8 cellular contexts compared by ENCODE assay signal in the genomic region with DNA sequence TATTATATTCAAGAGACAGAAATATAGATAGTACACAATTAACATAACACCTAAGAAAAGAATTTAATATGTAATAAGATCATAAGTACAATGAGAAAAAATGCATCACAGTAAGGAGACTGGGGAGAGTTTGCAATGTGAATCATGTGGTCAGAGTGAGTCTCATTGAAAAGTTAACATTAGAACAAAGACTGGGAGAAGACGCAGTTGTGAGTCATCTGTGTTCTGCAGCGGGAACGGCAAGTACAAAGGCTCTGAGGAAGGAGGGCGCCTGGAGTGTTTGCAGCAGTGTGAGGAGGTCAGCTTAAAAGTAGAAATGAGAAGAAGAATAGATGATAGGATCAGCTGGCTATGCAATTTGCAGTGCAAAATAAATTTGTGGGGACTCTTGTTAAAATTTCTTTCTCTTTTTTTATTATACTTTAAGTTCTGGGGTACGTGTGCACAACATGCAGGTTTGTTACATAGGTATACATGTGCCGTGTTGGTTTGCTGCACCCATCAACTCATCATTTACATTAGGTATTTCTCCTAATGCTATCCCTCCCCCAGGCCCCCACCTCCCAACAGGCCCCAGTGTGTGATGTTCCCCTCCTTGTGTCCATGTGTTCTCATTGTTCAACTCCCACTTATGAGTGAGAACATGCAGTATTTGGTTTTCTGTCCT. TPM values are rescaled to one million over a fixed set of nuclear protein-coding genes. Genes with fewer than 3 reads are reported as not detected.
DNase-seq lines count a peak whose midpoint lies in the region; ATAC-seq lines count a peak whose summit lies in the region.
"Not testable (repeated sequence)": the region's sequence is repeated elsewhere in the genome, so short reads cannot be mapped to it uniquely, and the experiment has no call there.

No MANE protein-coding gene starts in this region.

- POLR2A ChIA-PET in naive thymus-derived CD4-positive, alpha-beta T cell (lab: Charles Lee), result interaction anchor here (0.5 kb wide), 1 partner anchor 520 kb away, joined by 3 read pairs; no protein-coding TSS in a partner anchor

- CTCF ChIA-PET in activated naive CD4-positive, alpha-beta T cell treated with anti-CD3 and anti-CD28 coated beads for 36 hours (lab: Charles Lee); naive thymus-derived CD4-positive, alpha-beta T cell (lab: Charles Lee): not testable (repeated sequence)

- peaks cover 15% of the 10 kb centered on the region for H3K4me1 Mint-ChIP-seq in T-helper 17 cell
- peaks cover 20% of the 10 kb centered on the region for H3K4me1 Mint-ChIP-seq in activated naive CD4-positive, alpha-beta T cell treated with anti-CD3 and anti-CD28 coated beads for 36 hours (ENCODE audit: low read depth)
- peaks cover 13 to 32% (median 24%) of the 10 kb centered on the region in 7 donors for H3K4me1 Mint-ChIP-seq in naive thymus-derived CD4-positive, alpha-beta T cell

- not testable (repeated sequence) for H3K4me3 Mint-ChIP-seq in T-helper 17 cell; activated naive CD4-positive, alpha-beta T cell treated with anti-CD3 and anti-CD28 coated beads for 36 hours
- H3K4me3 Mint-ChIP-seq in naive thymus-derived CD4-positive, alpha-beta T cell, result peak overlapping the region in 2 of 10 donors; percentile 21 to 40

- not testable (repeated sequence) for H3K36me3 Mint-ChIP-seq in T-helper 17 cell (ENCODE audit: low read depth); activated naive CD4-positive, alpha-beta T cell treated with anti-CD3 and anti-CD28 coated beads for 36 hours (ENCODE audit: low read depth)
- peaks cover 0 to 17% (median 0%) of the 10 kb centered on the region in 5 donors for H3K36me3 Mint-ChIP-seq in naive thymus-derived CD4-positive, alpha-beta T cell

- H3K27me3 Mint-ChIP-seq in T-helper 17 cell; activated naive CD4-positive, alpha-beta T cell treated with anti-CD3 and anti-CD28 coated beads for 36 hours (ENCODE audit: low read depth); naive thymus-derived CD4-positive, alpha-beta T cell: not testable (repeated sequence)

- H3K27me3 ChIP-seq in naive thymus-derived CD4-positive, alpha-beta T cell (ENCODE audit: control insufficient read depth in 2 of 2, insufficient read depth in 2 of 2, low read length in 2 of 2), result not testable (repeated sequence)

- intact Hi-C loops in activated naive CD4-positive, alpha-beta T cell treated with anti-CD3 and anti-CD28 coated beads for 36 hours (cut with micrococcal nuclease), result loop anchor here (1.0 kb wide), 4 partner anchors 8 to 44 kb away; a partner anchor contains a TSS
- intact Hi-C loops in naive thymus-derived CD4-positive, alpha-beta T cell (cut with micrococcal nuclease), result loop anchor here in 1 of 2 donors (2.0 kb wide), 1 partner anchor 14 kb away; no protein-coding TSS in a partner anchor

- not testable (repeated sequence) for H3K4me3 ChIP-seq in naive thymus-derived CD4-positive, alpha-beta T cell (ENCODE audit: low read length)

- not testable (repeated sequence) for H3K36me3 ChIP-seq in naive thymus-derived CD4-positive, alpha-beta T cell (ENCODE audit: control insufficient read depth in 2 of 3, insufficient read depth in 3 of 3, low read length in 3 of 3)

- H3K9me3 Mint-ChIP-seq in activated naive CD4-positive, alpha-beta T cell treated with anti-CD3 and anti-CD28 coated beads for 36 hours; naive thymus-derived CD4-positive, alpha-beta T cell: not testable (repeated sequence)

- H3K9me3 ChIP-seq in T-helper 17 cell (ENCODE audit: control insufficient read depth, low read length, poor library complexity, severe bottlenecking); naive thymus-derived CD4-positive, alpha-beta T cell (ENCODE audit: control insufficient read depth in 2 of 3, low read length in 3 of 3): not testable (repeated sequence)

- DNase-seq in DMS53 (lab: John Stamatoyannopoulos, UW) (peak; percentile 76), HS-5 (ENCODE audit: low read depth) (peak; percentile 77), T-helper 17 cell (peak in 1 of 3 donors; percentile 25), fibroblast of peridontal ligament (ENCODE audit: extremely low read depth) (peak; percentile 85)
- DNase-seq in activated naive CD4-positive, alpha-beta T cell treated with anti-CD3 and anti-CD28 coated beads for 36 hours, result peak; percentile 71
- DNase-seq in naive thymus-derived CD4-positive, alpha-beta T cell, result peak in 3 of 9 donors; percentile 18 to 49 (median 31)
- DNase-seq in stimulated activated CD8-positive, alpha-beta memory T cell treated with anti-CD3 and anti-CD28 coated beads, Interleukin-4, amount 100 ng/mL, for 24 hours (ENCODE audit: low read depth), result peak; percentile 13

- H3K4me1 ChIP-seq in naive thymus-derived CD4-positive, alpha-beta T cell (ENCODE audit: control insufficient read depth in 2 of 2, insufficient read depth in 2 of 2, low read length in 2 of 2), result peaks cover 4 to 10% of the 10 kb centered on the region in 2 donors

- H3K27ac Mint-ChIP-seq in T-helper 17 cell; activated naive CD4-positive, alpha-beta T cell treated with anti-CD3 and anti-CD28 coated beads for 36 hours: not testable (repeated sequence)
- H3K27ac Mint-ChIP-seq in naive thymus-derived CD4-positive, alpha-beta T cell, result peak overlapping the region in 4 of 9 donors; percentile 5 to 36 (median 27)

- ATAC-seq in GM21723 (IDR thresholded peaks at IDR 0.05; ENCODE audit: unreplicated experiment) (peak; percentile 47), T-helper 17 cell (peak; percentile 89)
- ATAC-seq in naive thymus-derived CD4-positive, alpha-beta T cell, result peak; percentile 82

- not testable (repeated sequence) for H3K27ac ChIP-seq in naive thymus-derived CD4-positive, alpha-beta T cell (ENCODE audit: low read depth, low read length)

RNA-seq across cellular contexts. Expression of a gene that starts 44.4 kb away (rescaled TPM):
- total RNA-seq in T-helper 17 cell, result 100 to 1,000 TPM; 387 to 736 TPM
- total RNA-seq in activated naive CD4-positive, alpha-beta T cell treated with anti-CD3 and anti-CD28 coated beads for 36 hours, result 1 to 10 TPM; 4.4 to 6.0 TPM
- total RNA-seq in naive thymus-derived CD4-positive, alpha-beta T cell, result 100 to 1,000 TPM in 2 of 5 experiments, 10 to 100 TPM in 1, 1 to 10 TPM in 2; 3.4 to 607 (median 22.1) TPM
- polyA plus RNA-seq in naive thymus-derived CD4-positive, alpha-beta T cell, result 10 to 100 TPM in 1 of 2 donors, 1 to 10 TPM in 1; 3.4 to 14.3 TPM
